ENCODE assay signal across 11 cellular contexts in the genomic region with DNA sequence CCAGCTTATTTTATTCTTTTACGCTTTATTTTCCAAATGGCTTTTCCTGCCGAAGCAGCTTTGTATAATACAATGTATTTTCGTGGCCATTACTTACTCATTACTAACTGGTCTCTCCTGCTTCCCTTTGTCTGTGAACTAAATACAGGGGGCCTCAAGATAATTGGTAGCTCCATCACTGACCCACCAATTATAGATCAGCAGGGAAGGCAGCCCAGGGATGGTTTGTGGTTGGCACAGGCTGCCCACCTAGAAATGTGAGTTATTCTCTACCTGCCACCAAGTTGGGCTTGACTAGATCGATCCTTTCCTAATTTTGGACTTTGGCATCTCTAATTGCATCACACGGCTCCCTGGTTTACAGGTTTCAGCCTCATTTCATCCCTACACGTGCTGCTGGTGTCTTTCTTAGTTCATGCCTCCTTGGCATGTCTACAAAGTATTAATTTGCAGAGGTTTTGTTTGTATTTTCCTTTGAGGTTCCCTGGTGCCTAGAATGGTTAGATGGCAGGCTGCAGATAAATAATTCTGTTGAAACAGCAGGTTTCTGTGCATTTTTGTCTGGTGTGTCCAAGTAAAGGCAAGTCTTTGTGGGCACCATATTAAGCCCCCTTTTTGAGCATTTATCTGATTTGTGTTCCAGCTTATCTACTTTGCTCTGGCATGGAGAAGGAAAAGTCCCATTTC. TPM values are rescaled to one million over a fixed set of nuclear protein-coding genes. Genes with fewer than 3 reads are reported as not detected.
DNase-seq lines count a peak whose midpoint lies in the region; ATAC-seq and TF ChIP-seq lines count a peak whose summit lies in the region.
"Had no signal": no experiment of that assay in that cellular context is flagged by ENCODE, and none has a peak within 500 bp of the region (broad histone marks: within the 10 kb centered on the region; RNA-seq: fewer than 3 reads in every experiment).

No MANE protein-coding gene starts in this region.

- peaks cover 76% of the 10 kb centered on the region for H3K4me1 Mint-ChIP-seq in activated T-cell treated with anti-CD3 and anti-CD28 coated beads, Interleukin-2, amount 50 U/mL, for 24 hours (ENCODE audit: low read depth)
- H3K4me1 Mint-ChIP-seq in immature natural killer cell, result peaks cover 64 to 67% of the 10 kb centered on the region in 2 donors

- peaks cover 4% of the 10 kb centered on the region for H3K36me3 Mint-ChIP-seq in activated T-cell treated with anti-CD3 and anti-CD28 coated beads, Interleukin-2, amount 50 U/mL, for 24 hours (ENCODE audit: low read depth)
- no peaks in the 10 kb centered on the region for H3K36me3 Mint-ChIP-seq in immature natural killer cell

- peak overlapping the region; percentile 11 for H3K27ac ChIP-seq in thymus (ENCODE audit: low read depth)

- H3K9me3 ChIP-seq in thymus (ENCODE audit: control insufficient read depth), result no peaks in the 10 kb centered on the region
- H3K9me3 ChIP-seq: esophagus muscularis mucosa had no signal

- H3K4me3 Mint-ChIP-seq in activated T-cell treated with anti-CD3 and anti-CD28 coated beads, Interleukin-2, amount 50 U/mL, for 24 hours, result peak overlapping the region; percentile 60
- H3K4me3 Mint-ChIP-seq in immature natural killer cell, result peak overlapping the region; percentile 77 to 91 (median 84)

- no peaks in the 10 kb centered on the region for H3K36me3 ChIP-seq in thymus (ENCODE audit: control insufficient read depth, insufficient read depth)
- H3K36me3 ChIP-seq: esophagus muscularis mucosa had no signal

- peaks cover 23% of the 10 kb centered on the region for H3K4me1 ChIP-seq in thymus (ENCODE audit: control insufficient read depth, insufficient read depth, low read length)

- H3K27me3 ChIP-seq in thymus (ENCODE audit: control insufficient read depth, insufficient read depth), result no peaks in the 10 kb centered on the region
- H3K27me3 ChIP-seq: esophagus muscularis mucosa had no signal

- ATAC-seq in GM21360 (IDR thresholded peaks at IDR 0.05; ENCODE audit: unreplicated experiment) (no peak), HG02973 (IDR thresholded peaks at IDR 0.05; ENCODE audit: unreplicated experiment) (no peak), HG02840 (IDR thresholded peaks at IDR 0.05; ENCODE audit: low FRiP score, unreplicated experiment) (no peak)

- no peaks in the 10 kb centered on the region for H3K27me3 Mint-ChIP-seq in activated T-cell treated with anti-CD3 and anti-CD28 coated beads, Interleukin-2, amount 50 U/mL, for 24 hours
- H3K27me3 Mint-ChIP-seq in immature natural killer cell (ENCODE audit: low read depth in 3 of 3), result peaks cover 5 to 11% (median 8%) of the 10 kb centered on the region in 3 donors
- H3K27me3 Mint-ChIP-seq: B cell had no signal

- WGBS in thymus, result 74% methylated on average over 6 of the region's 6 CpGs

- no peaks in the 10 kb centered on the region for H3K9me3 Mint-ChIP-seq in activated T-cell treated with anti-CD3 and anti-CD28 coated beads, Interleukin-2, amount 50 U/mL, for 24 hours
- H3K9me3 Mint-ChIP-seq in immature natural killer cell, result no peaks in the 10 kb centered on the region

- DNase-seq in activated T-cell treated with anti-CD3 and anti-CD28 coated beads, Interleukin-2, amount 50 U/mL, for 24 hours, result no peak
- DNase-seq in activated T-cell treated with anti-CD3 and anti-CD28 coated beads for 4 hours, result no peak
- no peak for DNase-seq in immature natural killer cell
- DNase-seq: amygdala had no signal

- no peak for TF ChIP-seq CTCF in WI38 (IDR thresholded peaks at IDR 0.05; ENCODE audit: low read depth, low read length)

- H3K4me3 ChIP-seq in WI38 (ENCODE audit: low read depth, low read length) (peak overlapping the region; percentile 39; the same call in 1 of the 2 replicates), thymus (ENCODE audit: low read length) (no peak overlapping the region)
- H3K4me3 ChIP-seq: esophagus muscularis mucosa had no signal

- H3K27ac Mint-ChIP-seq in activated T-cell treated with anti-CD3 and anti-CD28 coated beads, Interleukin-2, amount 50 U/mL, for 24 hours, result peak overlapping the region; percentile 91
- peak overlapping the region; percentile 93 to 100 (median 98) for H3K27ac Mint-ChIP-seq in immature natural killer cell

RNA-seq across cellular contexts. Expression of gene PEX14, which starts 35.2 kb away (rescaled TPM):
- polyA plus RNA-seq in immature natural killer cell, result 1 to 10 TPM; 2.0 to 7.5 (median 4.1) TPM
- 16.1 TPM for polyA plus RNA-seq in thymus

RNA-seq across cellular contexts. Expression of gene DFFA, which starts 37.6 kb away (rescaled TPM):
- 10 to 100 TPM; 24.9 to 37.6 (median 28.6) TPM for polyA plus RNA-seq in immature natural killer cell
- 13.1 TPM for polyA plus RNA-seq in thymus
